ENCODE assay signal across 24 cellular contexts in the genomic region with DNA sequence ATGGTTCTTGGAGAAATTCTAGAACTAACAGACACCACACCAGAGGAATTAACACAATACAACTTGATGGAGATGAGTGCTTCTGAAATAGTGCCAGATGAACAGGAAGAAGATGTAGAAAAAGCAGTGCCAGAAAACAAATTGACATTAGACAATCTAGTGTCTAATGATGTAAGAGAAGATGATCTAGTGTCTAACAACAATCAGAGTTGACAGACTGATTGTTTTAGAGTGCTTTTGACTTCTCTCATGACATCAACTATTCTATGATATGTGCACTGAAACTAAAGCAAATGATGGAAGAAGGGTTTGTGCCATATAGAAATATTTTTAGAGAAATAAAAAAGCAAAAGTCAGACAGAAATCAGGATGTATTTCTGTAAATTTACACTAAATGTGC.
"Had no signal": no experiment of that assay in that cellular context is flagged by ENCODE, and none has a peak within 500 bp of the region (broad histone marks: within the 10 kb centered on the region; RNA-seq: fewer than 3 reads in every experiment).

No MANE protein-coding gene starts in this region.

- H3K36me3 ChIP-seq: stomach, suprapubic skin, thoracic aorta, thyroid gland, tibial artery, tibial nerve, transverse colon, upper lobe of left lung, upper lobe of right lung, uterus, vagina had no signal

- H3K27me3 ChIP-seq: stomach, suprapubic skin, testis, thyroid gland, tibial artery, tibial nerve, transverse colon, upper lobe of left lung, upper lobe of right lung, uterus, vagina had no signal

- H3K27ac ChIP-seq: stomach, suprapubic skin, testis, thoracic aorta, thyroid gland, tibial artery, tibial nerve, transverse colon, upper lobe of left lung, upper lobe of right lung, uterus, vagina had no signal

- DNase-seq: stimulated activated CD4-positive, alpha-beta T cell treated with anti-CD3 and anti-CD28 coated beads, Interleukin-2, amount 100 ng/mL, for 48 hours; stimulated activated CD4-positive, alpha-beta T cell treated with anti-CD3 and anti-CD28 coated beads, Interleukin-4, amount 100 ng/mL, for 1 hour; stimulated activated CD4-positive, alpha-beta T cell treated with anti-CD3 and anti-CD28 coated beads, Interleukin-4, amount 100 ng/mL, for 24 hours; stimulated activated CD4-positive, alpha-beta T cell treated with anti-CD3 and anti-CD28 coated beads, Interleukin-4, amount 100 ng/mL, for 4 hours; stimulated activated CD8-positive, alpha-beta memory T cell treated with anti-CD3 and anti-CD28 coated beads, Interleukin-4, amount 100 ng/mL, for 48 hours; stimulated activated naive B cell treated with anti-CD40 and anti-IgM and Interleukin-4, amounts not matched to agents 10 μg/mL and 1 μg/mL and 100 μg/mL, for 72 hours; stimulated activated naive CD4-positive, alpha-beta T cell; stimulated activated naive CD4-positive, alpha-beta T cell treated with Interleukin-2 at 50 U/mL for 16 hours; stimulated activated naive CD8-positive, alpha-beta T cell treated with anti-CD3 and anti-CD28 coated beads, Interleukin-15, amount 100 ng/mL, for 72 hours; stimulated activated naive CD8-positive, alpha-beta T cell treated with anti-CD3 and anti-CD28 coated beads, Interleukin-15, Interleukin-2, amounts not matched to agents 100 U/mL and 50 U/mL, for 24 hours; stomach; substantia nigra; testis; thyroid gland; tibial artery; transverse colon; trophoblast cell; upper lobe of left lung; upper lobe of right lung; uterus had no signal

- H3K4me3 ChIP-seq: stomach, suprapubic skin, testis, thoracic aorta, thyroid gland, tibial artery, tibial nerve, transverse colon, upper lobe of left lung, upper lobe of right lung, uterus, vagina had no signal

- H3K9me3 ChIP-seq: testis, thoracic aorta, thyroid gland, tibial artery, transverse colon, upper lobe of left lung, upper lobe of right lung, uterus, vagina had no signal
